28 cellular contexts compared by ENCODE assay signal in the genomic region with DNA sequence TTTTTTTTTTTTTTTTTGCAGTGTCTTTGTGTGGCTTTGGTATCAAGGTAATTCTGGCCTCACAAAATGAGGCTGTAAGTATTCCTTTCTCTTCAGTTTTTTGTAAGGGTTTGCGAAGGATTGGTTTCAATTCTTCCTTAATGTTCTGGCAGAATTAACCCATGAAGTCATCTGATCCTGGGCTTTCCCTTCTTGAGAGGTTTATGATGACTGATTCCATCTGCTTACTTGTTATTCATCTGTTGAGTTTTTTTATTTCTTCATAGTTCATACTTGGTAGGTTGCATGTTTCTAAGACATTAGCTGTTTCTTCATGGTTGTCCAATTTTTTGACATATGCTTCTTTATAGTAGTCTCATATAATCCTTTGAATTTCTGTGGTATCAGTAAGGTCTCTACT.
"Had no signal": no experiment of that assay in that cellular context is flagged by ENCODE, and none has a peak within 500 bp of the region (broad histone marks: within the 10 kb centered on the region; RNA-seq: fewer than 3 reads in every experiment).

No MANE protein-coding gene starts in this region.

- ATAC-seq: activated CD8-positive, alpha-beta T cell treated with anti-CD3 and anti-CD28 coated beads for 36 hours; activated naive CD8-positive, alpha-beta T cell treated with anti-CD3 and anti-CD28 coated beads, Interleukin-2, amount 50 U/mL, for 24 hours had no signal

- DNase-seq: activated CD4-positive, alpha-beta T cell treated with anti-CD3 and anti-CD28 coated beads, Interleukin-2, amount 10 ng/mL, durations not matched to agents 24 days and 14 days; activated CD4-positive, alpha-beta T cell treated with anti-CD3 and anti-CD28 coated beads, Interleukin-2, amount 50 U/mL, for 4 hours; activated CD8-positive, alpha-beta T cell treated with anti-CD3 and anti-CD28 coated beads for 36 hours; activated gamma-delta T cell; activated naive CD4-positive, alpha-beta T cell treated with Interleukin-2 at 50 U/mL for 16 hours; activated naive CD8-positive, alpha-beta T cell treated with anti-CD3 and anti-CD28 coated beads, Interleukin-2, amount 50 U/mL, for 24 hours; activated T-cell treated with anti-CD3 and anti-CD28 coated beads, Interleukin-2, amount 50 U/mL, for 24 hours; amniotic stem cell; aorta; brain microvascular endothelial cell; central memory CD4-positive, alpha-beta T cell; MM.1S; MV-4-11; NCI-H1092; NCI-H1436 treated with DMSO at 0.1 percent for 48 hours; NCI-H1694 treated with DMSO at 0.1 percent for 48 hours; NCI-H2029; NCI-H226; NCI-H446 treated with DMSO at 0.1 percent for 48 hours; NCI-H526; NCI-H748 treated with DMSO at 0.1 percent for 48 hours; NK-92 treated with Interleukin-12 subunit alpha and Interleukin-12 subunit beta, amount 100 ng/mL, for 24 hours; OCI-M1; Right ventricle myocardium superior; SW 1271; T-helper 1 cell; T-helper 2 cell; T-helper 9 cell had no signal
